Comparison of ENCODE assay signal across 8 cellular contexts in genomic region chr16:10668322-10669045, GRCh38. TPM values are rescaled to one million over a fixed set of nuclear protein-coding genes. Genes with fewer than 3 reads are reported as not detected.
DNase-seq lines count a peak whose midpoint lies in the region; ATAC-seq, FAIRE-seq and TF ChIP-seq lines count a peak whose summit lies in the region.

No MANE protein-coding gene starts in this region.

- DNase-seq in AG09319 (ENCODE audit: extremely low read depth, low read depth) (no peak), GM12891 (ENCODE audit: insufficient read length, low spot score) (peak; percentile 31), RPMI8226 (peak; percentile 27), foreskin melanocyte (peak; percentile 9), activated T-cell treated with anti-CD3 and anti-CD28 coated beads for 4 hours (no peak)
- DNase-seq in stimulated activated CD4-positive, alpha-beta T cell treated with anti-CD3 and anti-CD28 coated beads, Interleukin-4, amount 100 ng/mL, for 24 hours = peak; percentile 7

- peak; percentile 52 for TF ChIP-seq CTCF in AG09319 (IDR thresholded peaks at IDR 0.05; ENCODE audit: low read depth, low read length)

- no peak for TF ChIP-seq POLR2A in GM12891 (IDR thresholded peaks at IDR 0.05; ENCODE audit: low read depth, low read length)

- no peak for ATAC-seq in GM18502 (IDR thresholded peaks at IDR 0.05; ENCODE audit: poor library complexity, unreplicated experiment)
- no peak for ATAC-seq in HG03457 (IDR thresholded peaks at IDR 0.05; ENCODE audit: unreplicated experiment)

- FAIRE-seq in GM12891 (lab: Jason Lieb, UNC) = peak; percentile 51

TF ChIP-seq in GM12891, 5 proteins besides CTCF, POLR2A, EP300 and RAD21:
- no peak for TF ChIP-seq POU2F2 (IDR thresholded peaks at IDR 0.05; ENCODE audit: low read depth, low read length)
- TF ChIP-seq PAX5 (IDR thresholded peaks at IDR 0.05; ENCODE audit: insufficient read depth, low read length, severe bottlenecking) = no peak
- TF ChIP-seq POLR2AphosphoS5 (IDR thresholded peaks at IDR 0.05; ENCODE audit: low read depth, low read length) = no peak
- no peak for TF ChIP-seq SPI1 (IDR thresholded peaks at IDR 0.05; ENCODE audit: low read depth, low read length)
- TF ChIP-seq TAF1 (IDR thresholded peaks at IDR 0.05; ENCODE audit: low read depth, low read length) = no peak

RNA-seq across cellular contexts. Expression of gene TEKT5, which starts 26.2 kb away (rescaled TPM):
- 1.1 TPM for polyA plus RNA-seq in GM12891 (2012; ENCODE audit: low read depth, missing spikeins)

Comparison
In these comparisons a context has a peak if more than half of its experiments do, and no peak if none do; other contexts are left out.
1. DNase-seq: peak in GM12891 (single experiment), RPMI8226 (single experiment), foreskin melanocyte (single experiment) and stimulated activated CD4-positive, alpha-beta T cell treated with anti-CD3 and anti-CD28 coated beads, Interleukin-4, amount 100 ng/mL, for 24 hours (single experiment); none in AG09319 (single experiment) and activated T-cell treated with anti-CD3 and anti-CD28 coated beads for 4 hours (single experiment).